20 cellular contexts compared by ENCODE assay signal in the genomic region with DNA sequence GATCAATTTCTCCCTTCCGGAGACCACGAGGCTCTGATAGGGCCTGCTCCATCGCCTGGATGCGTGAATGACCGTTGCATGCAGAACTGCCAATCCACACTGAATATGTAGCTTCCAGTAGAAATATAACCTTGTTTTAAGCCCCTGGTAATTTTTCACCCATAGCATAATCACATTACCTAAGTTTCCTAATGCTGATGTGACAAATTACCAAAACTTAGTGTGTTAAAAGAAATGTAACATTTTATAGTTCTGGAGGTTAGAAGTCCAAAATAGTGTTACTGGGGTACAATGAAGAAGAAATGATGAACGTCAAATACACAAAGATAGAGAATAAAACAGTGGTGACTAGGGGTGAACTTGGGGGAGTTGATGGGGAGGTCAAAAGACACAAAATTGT. TPM values are rescaled to one million over a fixed set of nuclear protein-coding genes. Genes with fewer than 3 reads are reported as not detected.
DNase-seq lines count a peak whose midpoint lies in the region; ATAC-seq and TF ChIP-seq lines count a peak whose summit lies in the region.
"Had no signal": no experiment of that assay in that cellular context is flagged by ENCODE, and none has a peak within 500 bp of the region (broad histone marks: within the 10 kb centered on the region; RNA-seq: fewer than 3 reads in every experiment).

No MANE protein-coding gene starts in this region.

- H3K4me3 Mint-ChIP-seq in activated CD4-positive, alpha-beta memory T cell treated with anti-CD3 and anti-CD28 coated beads for 36 hours: no peak overlapping the region
- H3K4me3 Mint-ChIP-seq: B cell; CD8-positive, alpha-beta T cell had no signal

- TF ChIP-seq POLR2A in NB4 (IDR thresholded peaks at IDR 0.05; ENCODE audit: extremely low read depth, insufficient read length): no peak

- intact Hi-C loops in activated CD4-positive, alpha-beta memory T cell treated with anti-CD3 and anti-CD28 coated beads for 36 hours (cut with micrococcal nuclease): loop anchor here (2.0 kb wide), 1 partner anchor 33 kb away; no protein-coding TSS in a partner anchor

- no peak for TF ChIP-seq CTCF in NB4 (IDR thresholded peaks at IDR 0.05; ENCODE audit: low read depth, low read length)

- H3K27ac Mint-ChIP-seq in activated CD4-positive, alpha-beta memory T cell treated with anti-CD3 and anti-CD28 coated beads for 36 hours: no peak overlapping the region
- H3K27ac Mint-ChIP-seq: B cell; CD8-positive, alpha-beta T cell had no signal

- H3K36me3 Mint-ChIP-seq in activated CD4-positive, alpha-beta memory T cell treated with anti-CD3 and anti-CD28 coated beads for 36 hours: no peaks in the 10 kb centered on the region
- H3K36me3 Mint-ChIP-seq: CD8-positive, alpha-beta T cell had no signal

- no peaks in the 10 kb centered on the region for H3K27me3 Mint-ChIP-seq in activated CD4-positive, alpha-beta memory T cell treated with anti-CD3 and anti-CD28 coated beads for 36 hours
- H3K27me3 Mint-ChIP-seq: B cell had no signal

- no peaks in the 10 kb centered on the region for H3K9me3 Mint-ChIP-seq in activated CD4-positive, alpha-beta memory T cell treated with anti-CD3 and anti-CD28 coated beads for 36 hours
- H3K9me3 Mint-ChIP-seq: CD8-positive, alpha-beta T cell had no signal

- POLR2A ChIA-PET in activated CD4-positive, alpha-beta memory T cell treated with anti-CD3 and anti-CD28 coated beads for 36 hours (lab: Charles Lee): no interaction called here

- DNase-seq in AG08395 (ENCODE audit: low spot score) (peak; percentile 0), NB4 (ENCODE audit: low read depth) (peak; percentile 0), left kidney (ENCODE audit: low read depth, low spot score) (peak; percentile 0), NAMALWA (ENCODE audit: low spot score) (no peak)
- DNase-seq in activated CD4-positive, alpha-beta memory T cell treated with anti-CD3 and anti-CD28 coated beads for 36 hours: no peak
- DNase-seq: ACHN; Calu3; CD8-positive, alpha-beta T cell; DMS79 treated with DMSO at 0.1 percent for 48 hours; GM23248 had no signal

- H3K4me3 ChIP-seq in NB4 (ENCODE audit: low read depth, low read length): no peak overlapping the region
- H3K4me3 ChIP-seq: BLaER1 treated with 17β-estradiol and CSF1 and Interleukin-3, amounts not matched to agents 10 nM and 100 nM; GM12878; GM23248; HAP-1; K562 had no signal

- no peak for ATAC-seq in HG03442 (IDR thresholded peaks at IDR 0.05; ENCODE audit: unreplicated experiment)
- ATAC-seq: CD8-positive, alpha-beta T cell; GM12878; K562 had no signal

- CTCF ChIA-PET in activated CD4-positive, alpha-beta memory T cell treated with anti-CD3 and anti-CD28 coated beads for 36 hours (lab: Charles Lee): no interaction called here

- no peaks in the 10 kb centered on the region for H3K4me1 Mint-ChIP-seq in activated CD4-positive, alpha-beta memory T cell treated with anti-CD3 and anti-CD28 coated beads for 36 hours (ENCODE audit: low read depth)
- H3K4me1 Mint-ChIP-seq: B cell had no signal

RNA-seq across cellular contexts. Expression of a gene that starts 22.0 kb away (rescaled TPM):
- not detected for total RNA-seq in activated CD4-positive, alpha-beta memory T cell treated with anti-CD3 and anti-CD28 coated beads for 36 hours
- total RNA-seq: A172; B cell; Calu3; CD8-positive, alpha-beta T cell; GM23248; H4; HT1080; IMR-90; K562 had no signal

RNA-seq across cellular contexts. Expression of a gene that starts 40.3 kb away (rescaled TPM):
- total RNA-seq in activated CD4-positive, alpha-beta memory T cell treated with anti-CD3 and anti-CD28 coated beads for 36 hours: 1 to 10 TPM; 1.3 to 2.0 TPM
- total RNA-seq: K562 had no signal

Comparison
In these comparisons a context has a peak if more than half of its experiments do, and no peak if none do; other contexts are left out.
1. DNase-seq: peak in AG08395 (single experiment), NB4 (single experiment) and left kidney (single experiment); none in activated CD4-positive, alpha-beta memory T cell treated with anti-CD3 and anti-CD28 coated beads for 36 hours (single experiment) and NAMALWA (single experiment).